In genomic region chr5:103490340-103490739, GRCh38 we compare ENCODE assay signal across 30 cellular contexts.
"Had no signal": no experiment of that assay in that cellular context is flagged by ENCODE, and none has a peak within 500 bp of the region (broad histone marks: within the 10 kb centered on the region; RNA-seq: fewer than 3 reads in every experiment).

No MANE protein-coding gene starts in this region.

- H3K4me2 ChIP-seq: smooth muscle cell had no signal

- H3K9ac ChIP-seq: parathyroid adenoma had no signal

- H3K27me3 ChIP-seq: ovary, spleen, thyroid gland, tibial nerve, upper lobe of right lung, uterus had no signal

- H3K36me3 ChIP-seq: ovary, spleen, thoracic aorta, thyroid gland, tibial nerve, upper lobe of right lung, uterus had no signal

- H3K4me3 Mint-ChIP-seq: naive thymus-derived CD4-positive, alpha-beta T cell; natural killer cell; nephron; stimulated activated memory B cell treated with anti-CD40 and anti-IgM and Interleukin-4, amounts not matched to agents 10 μg/mL and 1 μg/mL and 100 μg/mL, for 72 hours; stimulated activated naive CD8-positive, alpha-beta T cell treated with anti-CD3 and anti-CD28 coated beads, Interleukin-15, amount 100 ng/mL, for 72 hours; type B pancreatic cell had no signal

- H3K27ac ChIP-seq: ovary, parathyroid adenoma, psoas muscle, skin epidermis, spleen, thoracic aorta, thyroid gland, tibial nerve, upper lobe of right lung, uterus had no signal

- H3K27ac Mint-ChIP-seq: naive thymus-derived CD4-positive, alpha-beta T cell; natural killer cell; nephron; progenitor cell of endocrine pancreas; stimulated activated memory B cell treated with anti-CD40 and anti-IgM and Interleukin-4, amounts not matched to agents 10 μg/mL and 1 μg/mL and 100 μg/mL, for 72 hours; type B pancreatic cell had no signal

- H3K4me3 ChIP-seq: ovary, psoas muscle, skin epidermis, smooth muscle cell, spleen, thoracic aorta, thyroid gland, tibial nerve, upper lobe of right lung, uterus had no signal

- ATAC-seq: naive thymus-derived CD4-positive, alpha-beta T cell; natural killer cell; psoas muscle; right cardiac atrium; sciatic nerve; stimulated activated memory B cell treated with anti-CD40 and anti-IgM and Interleukin-4, amounts not matched to agents 10 μg/mL and 1 μg/mL and 100 μg/mL, for 72 hours; stimulated activated naive CD8-positive, alpha-beta T cell treated with anti-CD3 and anti-CD28 coated beads, Interleukin-15, amount 100 ng/mL, for 72 hours; stimulated activated naive CD8-positive, alpha-beta T cell treated with anti-CD3 and anti-CD28 coated beads, Interleukin-15, Interleukin-2, amounts not matched to agents 100 U/mL and 50 U/mL, for 24 hours; upper lobe of right lung had no signal

- H3K4me1 Mint-ChIP-seq: naive thymus-derived CD4-positive, alpha-beta T cell; stimulated activated memory B cell treated with anti-CD40 and anti-IgM and Interleukin-4, amounts not matched to agents 10 μg/mL and 1 μg/mL and 100 μg/mL, for 72 hours had no signal

- H3K36me3 Mint-ChIP-seq: naive thymus-derived CD4-positive, alpha-beta T cell; natural killer cell; stimulated activated memory B cell treated with anti-CD40 and anti-IgM and Interleukin-4, amounts not matched to agents 10 μg/mL and 1 μg/mL and 100 μg/mL, for 72 hours; type B pancreatic cell had no signal

- DNase-seq: naive thymus-derived CD4-positive, alpha-beta T cell; natural killer cell; occipital lobe; ovary; posterior cingulate gyrus; psoas muscle; right cardiac atrium; spleen; stimulated activated CD4-positive, alpha-beta T cell treated with anti-CD3 and anti-CD28 coated beads, Interleukin-12 subunit alpha, Interleukin-12 subunit beta, amount 100 ng/mL, for 4 hours; stimulated activated CD4-positive, alpha-beta T cell treated with anti-CD3 and anti-CD28 coated beads, Interleukin-1b, Interleukin-23, amount 100 ng/mL, for 48 hours; stimulated activated CD4-positive, alpha-beta T cell treated with anti-CD3 and anti-CD28 coated beads, Interleukin-4, amount 100 ng/mL, for 1 hour; stimulated activated CD4-positive, alpha-beta T cell treated with anti-CD3 and anti-CD28 coated beads, Interleukin-4, amount 100 ng/mL, for 4 hours; stimulated activated CD8-positive, alpha-beta memory T cell treated with anti-CD3 and anti-CD28 coated beads, Interleukin-4, amount 100 ng/mL, for 48 hours; stimulated activated naive CD4-positive, alpha-beta T cell; stimulated activated naive CD8-positive, alpha-beta T cell treated with anti-CD3 and anti-CD28 coated beads, Interleukin-15, amount 100 ng/mL, for 72 hours; stimulated activated naive CD8-positive, alpha-beta T cell treated with anti-CD3 and anti-CD28 coated beads, Interleukin-15, Interleukin-2, amounts not matched to agents 100 U/mL and 50 U/mL, for 24 hours; substantia nigra; thyroid gland; upper lobe of right lung; uterus had no signal

- H3K9me3 Mint-ChIP-seq: naive thymus-derived CD4-positive, alpha-beta T cell; natural killer cell; stimulated activated naive CD8-positive, alpha-beta T cell treated with anti-CD3 and anti-CD28 coated beads, Interleukin-15, amount 100 ng/mL, for 72 hours; type B pancreatic cell had no signal

- H3K9me3 ChIP-seq: ovary, thoracic aorta, thyroid gland, upper lobe of right lung, uterus had no signal

- H3K27me3 Mint-ChIP-seq: progenitor cell of endocrine pancreas had no signal

- H3K4me1 ChIP-seq: psoas muscle, spleen, thyroid gland, upper lobe of right lung, uterus had no signal

- H2AFZ ChIP-seq: parathyroid adenoma had no signal

- H3K79me2 ChIP-seq: parathyroid adenoma had no signal
